ENCODE assay signal across 29 cellular contexts in genomic region chr4:151694819-151695730, GRCh38.
DNase-seq lines count a peak whose midpoint lies in the region; ATAC-seq and TF ChIP-seq lines count a peak whose summit lies in the region.
"Had no signal": no experiment of that assay in that cellular context is flagged by ENCODE, and none has a peak within 500 bp of the region (broad histone marks: within the 10 kb centered on the region; RNA-seq: fewer than 3 reads in every experiment).

No MANE protein-coding gene starts in this region.

- no peaks in the 10 kb centered on the region for H3K79me2 ChIP-seq in osteoblast (ENCODE audit: insufficient read depth, low read length)

- TF ChIP-seq CTCF in uterus (IDR thresholded peaks at IDR 0.05) (no peak), osteoblast (IDR thresholded peaks at IDR 0.05; ENCODE audit: extremely low read depth, low read depth, low read length) (no peak)

- intact Hi-C loops in right cardiac atrium (cut with DNase I) (no loop called here), uterus (cut with DNase I; ENCODE audit: low total_unique reads) (no loop called here)

- no peak overlapping the region for H2AFZ ChIP-seq in osteoblast (ENCODE audit: low read length)

- H3K4me1 ChIP-seq in right cardiac atrium (ENCODE audit: control insufficient read depth, insufficient read depth, low read length), result no peaks in the 10 kb centered on the region
- peaks cover 0 to 9% of the 10 kb centered on the region in 2 donors for H3K4me1 ChIP-seq in uterus
- H3K4me1 ChIP-seq in osteoblast (ENCODE audit: insufficient read depth, low read length), result peaks cover 15% of the 10 kb centered on the region
- H3K4me1 ChIP-seq: breast epithelium, colonic mucosa, lower lobe of right lung had no signal

- H3K27me3 ChIP-seq in right cardiac atrium (ENCODE audit: control insufficient read depth, insufficient read depth), result no peaks in the 10 kb centered on the region
- no peaks in the 10 kb centered on the region for H3K27me3 ChIP-seq in uterus
- H3K27me3 ChIP-seq in osteoblast (ENCODE audit: insufficient read depth, low read length), result no peaks in the 10 kb centered on the region
- H3K27me3 ChIP-seq: breast epithelium, colonic mucosa, SJCRH30, vagina had no signal

- 55% methylated on average over 13 of the region's 13 CpGs for WGBS in right cardiac atrium

- TF ChIP-seq POLR2A in uterus (IDR thresholded peaks at IDR 0.05), result no peak

- DNase-seq in EH (ENCODE audit: low read depth) (peak; percentile 28), MV-4-11 (lab: John Stamatoyannopoulos, UW) (peak; percentile 67), right cardiac atrium (no peak), uterus (no peak), GM19238 (ENCODE audit: insufficient read length, low spot score) (no peak), osteoblast (ENCODE audit: insufficient read length, low spot score, missing footprints) (no peak), COR-L47 (lab: John Stamatoyannopoulos, UW) (no peak)
- DNase-seq: activated CD4-positive, alpha-beta T cell treated with anti-CD3 and anti-CD28 coated beads, Interleukin-2, amount 10 ng/mL, durations not matched to agents 24 days and 14 days; activated CD8-positive, alpha-beta memory T cell treated with anti-CD3 and anti-CD28 coated beads for 24 hours; activated T-cell treated with anti-CD3 and anti-CD28 coated beads for 4 hours; CD4-positive, alpha-beta memory T cell; colonic mucosa; effector CD4-positive, alpha-beta T cell; kidney; lower lobe of right lung; natural killer cell; NCI-H1417; NCI-H2029 treated with DMSO at 0.1 percent for 48 hours; NCI-H2227 treated with DMSO at 0.1 percent for 48 hours; occipital lobe; SJCRH30; stimulated activated CD4-positive, alpha-beta T cell treated with anti-CD3 and anti-CD28 coated beads, Interleukin-2, amount 100 ng/mL, for 24 hours; stimulated activated naive CD8-positive, alpha-beta T cell treated with anti-CD3 and anti-CD28 coated beads, Interleukin-15, amount 100 ng/mL, for 72 hours had no signal

- H3K4me3 ChIP-seq in right cardiac atrium (ENCODE audit: low read length), result no peak overlapping the region
- no peak overlapping the region for H3K4me3 ChIP-seq in uterus
- H3K4me3 ChIP-seq in osteoblast (ENCODE audit: insufficient read depth, low read length), result no peak overlapping the region
- H3K4me3 ChIP-seq: breast epithelium, colonic mucosa, lower lobe of right lung, SJCRH30, vagina had no signal

- H3K27ac ChIP-seq in right cardiac atrium (ENCODE audit: low read length) (peak overlapping the region; percentile 85), uterus (no peak overlapping the region), osteoblast (ENCODE audit: low read depth, low read length) (no peak overlapping the region)
- H3K27ac ChIP-seq: breast epithelium, colonic mucosa, epithelial cell of prostate, lower lobe of right lung, SJCRH30, vagina had no signal

- no peaks in the 10 kb centered on the region for H4K20me1 ChIP-seq in osteoblast (ENCODE audit: insufficient read depth, low read length)

- H3K4me2 ChIP-seq in osteoblast (ENCODE audit: insufficient read depth, low read length), result no peak overlapping the region

- H3K36me3 ChIP-seq in uterus (no peaks in the 10 kb centered on the region), osteoblast (ENCODE audit: insufficient read depth, low read length) (no peaks in the 10 kb centered on the region)
- H3K36me3 ChIP-seq: breast epithelium, colonic mucosa, SJCRH30, vagina had no signal

- H3K9me3 ChIP-seq in right cardiac atrium (ENCODE audit: control insufficient read depth, low read length), result no peaks in the 10 kb centered on the region
- no peaks in the 10 kb centered on the region for H3K9me3 ChIP-seq in uterus
- no peaks in the 10 kb centered on the region for H3K9me3 ChIP-seq in osteoblast (ENCODE audit: low read depth, low read length)
- H3K9me3 ChIP-seq: breast epithelium, colonic mucosa, lower lobe of right lung, SJCRH30, vagina had no signal

- ATAC-seq in esophagus mucosa (peak; percentile 63), right cardiac atrium (peak; percentile 59 to 71)
- ATAC-seq: lower lobe of right lung; natural killer cell; Panc1; stimulated activated naive CD8-positive, alpha-beta T cell treated with anti-CD3 and anti-CD28 coated beads, Interleukin-15, amount 100 ng/mL, for 72 hours; WTC11 had no signal

Comparison
In these comparisons a context has a peak if more than half of its experiments do, and no peak if none do; other contexts are left out.
1. DNase-seq: peak in EH (single experiment) and MV-4-11 (single experiment); none in right cardiac atrium (0 of 3), uterus (0 of 2), GM19238 (single experiment), osteoblast (single experiment) and COR-L47 (single experiment).